Comparison of ENCODE assay signal across 20 cellular contexts in the genomic region with DNA sequence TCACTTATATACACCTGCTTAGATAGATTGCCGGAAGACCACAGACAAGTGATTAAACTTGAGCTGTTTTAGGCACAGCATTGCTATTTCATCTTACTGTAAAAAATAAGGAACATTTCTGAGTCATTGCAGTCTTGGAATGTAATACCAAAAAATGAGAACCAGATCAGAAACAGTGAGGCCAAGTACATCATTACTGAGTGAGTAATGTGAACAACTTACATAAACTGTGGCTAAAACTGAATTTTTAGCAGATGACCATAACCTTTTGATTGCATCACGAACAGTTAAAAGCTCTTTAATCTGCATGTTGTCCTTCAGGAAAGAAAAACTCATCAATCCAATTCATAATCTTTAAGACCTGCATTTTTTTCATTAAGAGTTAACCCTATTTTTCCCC.
DNase-seq lines count a peak whose midpoint lies in the region; TF ChIP-seq lines count a peak whose summit lies in the region.
"Had no signal": no experiment of that assay in that cellular context is flagged by ENCODE, and none has a peak within 500 bp of the region (broad histone marks: within the 10 kb centered on the region; RNA-seq: fewer than 3 reads in every experiment).

No MANE protein-coding gene starts in this region.

- H3K4me3 ChIP-seq in BJ (ENCODE audit: low read depth, low read length) (no peak overlapping the region), skeletal muscle cell (ENCODE audit: low read depth, low read length) (no peak overlapping the region)
- H3K4me3 ChIP-seq: BLaER1, ovary, PC-9, uterus had no signal

- DNase-seq in BJ (ENCODE audit: low read depth) (peak; percentile 41), MV-4-11 (lab: John Stamatoyannopoulos, UW) (peak; percentile 40), fibroblast of gingiva (ENCODE audit: low read depth) (peak; percentile 89), skeletal muscle cell (ENCODE audit: low read depth) (peak; percentile 6), NCI-H2196 treated with DMSO at 0.1 percent for 48 hours (lab: John Stamatoyannopoulos, UW; ENCODE audit: unreplicated experiment) (no peak), NAMALWA (ENCODE audit: low spot score) (no peak), mesenteric fat pad (ENCODE audit: low spot score) (no peak), NCI-H1436 (lab: John Stamatoyannopoulos, UW) (no peak)
- DNase-seq: activated CD4-positive, alpha-beta T cell treated with anti-CD3 and anti-CD28 coated beads, Interleukin-2, amount 50 U/mL, for 4 hours; activated T-cell treated with anti-CD3 and anti-CD28 coated beads, Interleukin-2, amount 50 U/mL, for 72 hours; cortex of kidney; left cardiac atrium; NCI-H2029; NCI-H748 treated with DMSO at 0.1 percent for 48 hours; ovary; PC-9; stimulated activated CD4-positive, alpha-beta T cell treated with anti-CD3 and anti-CD28 coated beads, Interleukin-12 subunit alpha, Interleukin-12 subunit beta, amount 100 ng/mL, for 4 hours; stimulated activated naive CD8-positive, alpha-beta T cell treated with anti-CD3 and anti-CD28 coated beads, Interleukin-15, Interleukin-2, amounts not matched to agents 100 U/mL and 50 U/mL, for 24 hours; uterus had no signal

- POLR2A ChIA-PET in BJ (lab: Charles Lee) = no interaction called here

- H3K27me3 ChIP-seq in BJ (ENCODE audit: control insufficient read depth, insufficient read depth, low read length) = no peaks in the 10 kb centered on the region
- H3K27me3 ChIP-seq: BLaER1, ovary, uterus had no signal

- CTCF ChIA-PET in BJ (lab: Yijun Ruan, JAX) = no interaction called here

- H3K36me3 ChIP-seq in BJ (ENCODE audit: control insufficient read depth, insufficient read depth, low read length) = no peaks in the 10 kb centered on the region
- H3K36me3 ChIP-seq: BLaER1, ovary, uterus had no signal

- TF ChIP-seq CTCF in BJ (IDR thresholded peaks at IDR 0.05; ENCODE audit: insufficient read depth, low read depth, low read length) = no peak

Comparison
In these comparisons a context has a peak if more than half of its experiments do, and no peak if none do; other contexts are left out.
1. DNase-seq: peak in BJ (single experiment), MV-4-11 (single experiment), fibroblast of gingiva (single experiment) and skeletal muscle cell (single experiment); none in NCI-H2196 treated with DMSO at 0.1 percent for 48 hours (single experiment), NAMALWA (single experiment), mesenteric fat pad (single experiment) and NCI-H1436 (single experiment).